In genomic region chr10:49044293-49045217, GRCh38 we compare ENCODE assay signal across 25 cellular contexts.
"Had no signal": no experiment of that assay in that cellular context is flagged by ENCODE, and none has a peak within 500 bp of the region (broad histone marks: within the 10 kb centered on the region; RNA-seq: fewer than 3 reads in every experiment).

No MANE protein-coding gene starts in this region.

- ATAC-seq: psoas muscle; right lobe of liver; stimulated activated naive CD8-positive, alpha-beta T cell treated with anti-CD3 and anti-CD28 coated beads, Interleukin-15, amount 100 ng/mL, for 72 hours had no signal

- H3K9me3 ChIP-seq: left ventricle myocardium inferior, neutrophil, psoas muscle, right lobe of liver, tibial nerve, vagina had no signal

- H2AFZ ChIP-seq: hepatocyte, neural progenitor cell, parathyroid adenoma had no signal

- H3K9ac ChIP-seq: neural progenitor cell, parathyroid adenoma had no signal

- H3K27ac Mint-ChIP-seq: mesothelial cell of epicardium, nephron, neural progenitor cell, type B pancreatic cell had no signal

- H3K4me3 Mint-ChIP-seq: mesothelial cell of epicardium; naive B cell; nephron; neural progenitor cell; stimulated activated naive CD8-positive, alpha-beta T cell treated with anti-CD3 and anti-CD28 coated beads, Interleukin-15, amount 100 ng/mL, for 72 hours; type B pancreatic cell had no signal

- H3K4me2 ChIP-seq: hepatocyte, neural progenitor cell had no signal

- H3K9me3 Mint-ChIP-seq: nephron, neural progenitor cell had no signal

- H3K4me1 ChIP-seq: left ventricle myocardium inferior, neural progenitor cell, parathyroid adenoma, psoas muscle, tibial nerve, vagina had no signal

- H3K36me3 Mint-ChIP-seq: mesothelial cell of epicardium, naive B cell, type B pancreatic cell had no signal

- H3K4me1 Mint-ChIP-seq: mesothelial cell of epicardium; naive B cell; neural progenitor cell; stimulated activated naive CD8-positive, alpha-beta T cell treated with anti-CD3 and anti-CD28 coated beads, Interleukin-15, amount 100 ng/mL, for 72 hours had no signal

- H3K79me2 ChIP-seq: hepatocyte, parathyroid adenoma had no signal

- H3K36me3 ChIP-seq: neural progenitor cell, neutrophil, right lobe of liver, vagina had no signal

- H3K27me3 ChIP-seq: hepatocyte, neural progenitor cell, neutrophil, right lobe of liver, tibial nerve, vagina had no signal

- H3K4me3 ChIP-seq: hepatocyte, left ventricle myocardium inferior, lung, neural progenitor cell, psoas muscle, right lobe of liver, skin epidermis, tibial nerve, vagina had no signal

- H3K27ac ChIP-seq: hepatocyte, left ventricle myocardium inferior, neural progenitor cell, neutrophil, parathyroid adenoma, psoas muscle, right lobe of liver, skin epidermis, tibial nerve, vagina had no signal

- DNase-seq: islet precursor cell; left ventricle myocardium inferior; mesendoderm; naive B cell; occipital lobe; psoas muscle; right lobe of liver; stimulated activated CD4-positive, alpha-beta T cell treated with anti-CD3 and anti-CD28 coated beads, Interleukin-12 subunit alpha, Interleukin-12 subunit beta, amount 100 ng/mL, for 4 hours; stimulated activated CD4-positive, alpha-beta T cell treated with anti-CD3 and anti-CD28 coated beads, Interleukin-15, amount 100 ng/mL, for 24 hours; stimulated activated CD4-positive, alpha-beta T cell treated with anti-CD3 and anti-CD28 coated beads, Interleukin-2, amount 100 ng/mL, for 24 hours; stimulated activated CD4-positive, alpha-beta T cell treated with anti-CD3 and anti-CD28 coated beads, Interleukin-4, amount 100 ng/mL, for 1 hour; stimulated activated naive CD4-positive, alpha-beta T cell treated with Interleukin-2 at 50 U/mL for 16 hours; stimulated activated naive CD8-positive, alpha-beta T cell treated with anti-CD3 and anti-CD28 coated beads, Interleukin-15, amount 100 ng/mL, for 72 hours; substantia nigra had no signal

- H3K27me3 Mint-ChIP-seq: type B pancreatic cell had no signal
